In the genomic region with DNA sequence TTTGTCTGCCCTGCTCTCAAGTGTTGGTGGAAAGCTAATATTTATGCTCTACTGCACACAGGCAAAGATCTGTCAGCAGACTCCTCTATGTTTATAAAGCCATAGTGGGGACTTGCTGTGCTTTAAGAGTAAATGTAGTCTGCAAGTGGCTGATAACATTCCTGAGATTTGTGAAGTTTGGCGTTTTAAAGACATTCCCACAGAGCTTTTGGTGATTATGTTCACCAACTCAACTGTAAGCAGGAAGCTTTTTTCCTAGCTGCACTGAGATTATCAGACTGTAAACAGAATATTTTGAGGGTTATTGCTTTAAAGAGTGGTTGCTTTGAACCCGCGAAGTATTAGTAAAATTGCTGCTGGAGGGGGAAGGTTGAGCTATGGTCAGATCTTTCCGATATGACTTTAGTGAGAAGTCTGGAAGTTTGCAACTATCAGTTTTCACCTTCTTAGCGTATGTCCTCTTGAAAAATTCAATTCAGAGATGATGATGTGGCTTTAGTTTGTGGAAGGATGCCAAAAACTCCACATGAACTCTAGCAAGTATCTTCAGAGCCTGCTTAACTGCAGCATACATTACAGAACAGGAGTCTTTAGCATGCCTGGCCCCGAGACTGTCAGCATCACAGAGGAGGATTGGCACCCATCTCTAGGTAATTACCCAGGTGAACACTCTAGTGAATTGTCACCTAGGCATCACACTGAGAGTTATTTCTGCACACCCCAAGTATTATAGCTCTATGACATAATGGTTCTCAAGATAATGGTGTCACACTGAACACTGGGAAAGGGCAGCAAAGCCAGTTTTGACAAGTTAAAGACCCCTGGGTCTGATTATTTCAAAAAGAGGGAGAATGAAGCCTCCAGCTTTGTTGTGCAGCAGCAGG, we compare ENCODE assay signal across 1 cellular context.
TF ChIP-seq lines count a peak whose summit lies in the region.

No MANE protein-coding gene starts in this region.

TF ChIP-seq in K562, 482 proteins besides CTCF, POLR2A, EP300 and RAD21 (continued from another document):
- TF ChIP-seq RCOR1 (IDR thresholded peaks at IDR 0.05; ENCODE audit: borderline replicate concordance in 1 of 2, low read depth in 2 of 2, low read length in 2 of 2): peak in 1 of 2 experiments; percentile 57; a peak in 1 of 4 replicates
- peak; percentile 50 for TF ChIP-seq CBFA2T3 (IDR thresholded peaks at IDR 0.05)
- TF ChIP-seq MEIS2 (IDR thresholded peaks at IDR 0.05; ENCODE audit: partially characterized antibody): peak; percentile 69
TF ChIP-seq in K562: peak in this region for 7.
